In the genomic region with DNA sequence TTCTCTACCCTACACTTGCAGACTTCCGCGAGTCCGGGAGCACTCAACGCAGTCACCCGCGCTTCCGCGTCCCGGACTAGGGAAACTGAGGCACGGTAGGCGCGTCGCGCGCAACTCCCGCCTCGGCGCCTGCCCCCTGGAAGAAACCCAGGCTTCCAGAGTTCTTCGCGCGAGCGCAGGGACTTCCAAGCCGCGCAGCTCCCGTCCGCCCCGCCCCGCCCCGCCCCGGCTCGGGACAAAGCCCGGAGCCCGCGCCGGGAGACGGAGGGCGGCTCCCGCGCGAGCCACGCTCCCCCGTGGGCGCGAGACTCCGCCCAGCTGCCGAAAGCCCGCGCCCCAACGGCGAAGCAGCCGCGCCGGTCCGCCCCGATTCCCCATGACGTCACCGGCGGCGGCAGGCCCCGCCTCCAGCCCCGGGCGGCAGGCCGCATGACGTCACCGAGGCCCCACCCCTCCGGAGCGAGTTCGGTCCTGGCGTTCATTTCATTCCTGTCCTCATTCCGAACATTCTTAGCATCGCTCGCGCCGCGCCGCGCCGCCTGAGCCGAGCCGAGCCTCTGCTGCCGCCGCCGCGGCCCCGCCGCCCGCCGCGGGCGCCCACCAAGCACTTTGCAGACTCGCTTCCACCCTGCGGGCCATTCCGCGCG, we compare ENCODE assay signal across 8 cellular contexts. TPM values are rescaled to one million over a fixed set of nuclear protein-coding genes. Genes with fewer than 3 reads are reported as not detected.
DNase-seq lines count a peak whose midpoint lies in the region; ATAC-seq and TF ChIP-seq lines count a peak whose summit lies in the region.

TSS of gene TEAD1 (plus strand) at position 498 of the 647 bp plus-strand sequence.

- H3K36me3 ChIP-seq in H7 (replicated peaks; ENCODE audit: control insufficient read depth, insufficient read depth, low read length) = no peaks in the 10 kb centered on the region; the same call in 1 of the 2 replicates
- H3K36me3 ChIP-seq in ovary = no peaks in the 10 kb centered on the region
- no peaks in the 10 kb centered on the region for H3K36me3 ChIP-seq in testis (ENCODE audit: low read depth, missing control alignments)

- H3K27me3 ChIP-seq in H7 (ENCODE audit: control insufficient read depth, insufficient read depth, low read length) (no peaks in the 10 kb centered on the region), ovary (no peaks in the 10 kb centered on the region), testis (no peaks in the 10 kb centered on the region)

- ATAC-seq in Right ventricle myocardium superior (ENCODE audit: poor library complexity) = peak; percentile 98

- H3K4me3 ChIP-seq in H7 (ENCODE audit: insufficient read depth, low read depth, low read length) (peak within 1 kb of the TSS; percentile 54), ovary (peak within 1 kb of the TSS; percentile 52), testis (peak within 1 kb of the TSS; percentile 74 to 86)

- intact Hi-C loops in Right ventricle myocardium superior (cut with DNase I) = loop anchor here (10.0 kb wide), 2 partner anchors 151 to 259 kb away; no protein-coding TSS in a partner anchor
- intact Hi-C loops in ovary (cut with DNase I) = loop anchor here (1.0 to 10.0 kb wide), 5 partner anchors 18 to 259 kb away; no protein-coding TSS in a partner anchor
- intact Hi-C loops in testis (cut with DNase I; ENCODE audit: low total_unique reads) = loop anchor here (10.0 kb wide), 2 partner anchors 141 to 221 kb away; no protein-coding TSS in a partner anchor

- H3K9me3 ChIP-seq in ovary (no peaks in the 10 kb centered on the region), testis (no peaks in the 10 kb centered on the region)

- TF ChIP-seq CTCF in ovary (IDR thresholded peaks at IDR 0.05) = peak in 2 of 3 donors; percentile 25 to 39
- no peak for TF ChIP-seq CTCF in testis (IDR thresholded peaks at IDR 0.05)

- TF ChIP-seq POLR2A in ovary (IDR thresholded peaks at IDR 0.05) (peak; percentile 67), testis (IDR thresholded peaks at IDR 0.05) (no peak)

- WGBS in adipose tissue, 3 donors = 0 to 1% (median 1%) methylated on average over 64 to 95 of the region's 95 CpGs
- WGBS in ovary, 3 donors = 0 to 1% (median 1%) methylated on average over 23 to 95 of the region's 95 CpGs
- WGBS in testis, 2 donors = 0 to 1% methylated on average over 13 to 68 of the region's 95 CpGs

- no peak for TF ChIP-seq EP300 in ovary (IDR thresholded peaks at IDR 0.05)

- H3K4me1 ChIP-seq in ovary (ENCODE audit: insufficient read depth) = peaks cover 2% of the 10 kb centered on the region
- no peaks in the 10 kb centered on the region for H3K4me1 ChIP-seq in testis

- H3K27ac ChIP-seq in adipose tissue (ENCODE audit: low read depth, low read length) = peak within 1 kb of the TSS; percentile 83
- peak within 1 kb of the TSS; percentile 94 to 99 for H3K27ac ChIP-seq in ovary
- H3K27ac ChIP-seq in testis = peak within 1 kb of the TSS; percentile 88 to 97

- peak; percentile 70 for DNase-seq in DMS79 (lab: John Stamatoyannopoulos, UW)
- DNase-seq in H7 = peak; percentile 98
- DNase-seq in NAMALWA (ENCODE audit: low spot score) = peak; percentile 86
- DNase-seq in SW480 (ENCODE audit: low spot score) = peak; percentile 92
- peak; percentile 96 for DNase-seq in Right ventricle myocardium superior
- peak; percentile 97 to 100 (median 99) for DNase-seq in ovary
- DNase-seq in testis = peak; percentile 97

RNA-seq across cellular contexts. Expression of gene TEAD1, which starts in this region (rescaled TPM):
- 58.0 and 78.1 TPM in 2 replicates for total RNA-seq in H7 (2014; rRNA removed; shearing (Covaris generic))
- polyA plus RNA-seq in adipose tissue (10 to 100 TPM in 2 of 3 donors, 1 to 10 TPM in 1; 6.6 to 33.7 (median 13.8) TPM), ovary (10 to 100 TPM; 20.0 to 30.9 TPM), testis (ENCODE audit: insufficient read depth, low read depth, low replicate concordance) (24.6 TPM)
- total RNA-seq in Right ventricle myocardium superior (107 TPM), ovary (10 to 100 TPM; 59.2 to 84.1 (median 73.9) TPM), testis (10 to 100 TPM; 63.5 to 78.1 TPM)

Comparison
In these comparisons a context has a peak if more than half of its experiments do, and no peak if none do; other contexts are left out.
1. Peak in every context shown above with its lines: DNase-seq, ATAC-seq, H3K4me3 ChIP-seq and H3K27ac ChIP-seq.
2. CTCF ChIP-seq: peak in ovary (2 of 3); none in testis (0 of 3).